ENCODE assay signal across 23 cellular contexts in the genomic region with DNA sequence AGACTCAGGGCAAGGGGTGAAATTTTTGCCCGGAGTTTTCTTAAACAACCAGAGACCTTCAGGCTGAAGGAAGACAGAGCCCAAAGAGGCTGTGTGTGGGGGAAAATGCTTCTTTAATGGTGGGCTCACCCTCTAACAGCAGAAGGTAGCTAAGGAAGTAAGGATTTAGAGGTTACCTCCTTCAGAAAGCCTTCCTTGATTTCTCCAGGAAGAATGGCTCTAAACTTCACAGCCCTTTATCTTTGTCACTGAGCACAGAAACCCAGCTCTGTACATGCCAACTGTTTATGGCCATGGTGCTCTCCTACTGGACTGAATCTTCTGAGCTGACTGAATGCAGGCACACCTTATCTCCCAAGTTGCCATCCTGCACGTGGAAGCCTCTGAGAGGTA.
DNase-seq lines count a peak whose midpoint lies in the region; ATAC-seq and TF ChIP-seq lines count a peak whose summit lies in the region.
"Had no signal": no experiment of that assay in that cellular context is flagged by ENCODE, and none has a peak within 500 bp of the region (broad histone marks: within the 10 kb centered on the region; RNA-seq: fewer than 3 reads in every experiment).

No MANE protein-coding gene starts in this region.

- H4K20me1 ChIP-seq in IMR-90 (ENCODE audit: insufficient read depth, low read length) (peaks cover 5% of the 10 kb centered on the region; the same call in 1 of the 2 replicates), hepatocyte (ENCODE audit: insufficient read depth, poor library complexity, severe bottlenecking) (no peaks in the 10 kb centered on the region), smooth muscle cell (ENCODE audit: low read depth) (no peaks in the 10 kb centered on the region)

- POLR2A ChIA-PET in IMR-90 (lab: Charles Lee; ENCODE audit: unreplicated experiment), result no interaction called here

- H3K4me3 ChIP-seq in IMR-90 (ENCODE audit: insufficient read depth, low read depth, low read length), result no peak overlapping the region
- no peak overlapping the region for H3K4me3 ChIP-seq in brain microvascular endothelial cell (ENCODE audit: low read depth, low read length)
- H3K4me3 ChIP-seq in hepatocyte, result no peak overlapping the region
- no peak overlapping the region for H3K4me3 ChIP-seq in smooth muscle cell
- H3K4me3 ChIP-seq: body of pancreas, GM12878, lung, SJCRH30, thyroid gland had no signal

- peak overlapping the region; percentile 69 for H3K18ac ChIP-seq in IMR-90 (ENCODE audit: low read depth, low read length)

- H4K91ac ChIP-seq in IMR-90 (ENCODE audit: insufficient read depth, low read depth, low read length), result no peak overlapping the region

- no peak for TF ChIP-seq RAD21 in IMR-90 (IDR thresholded peaks at IDR 0.05; ENCODE audit: low read length)

- no peaks in the 10 kb centered on the region for H3K36me3 ChIP-seq in IMR-90 (ENCODE audit: control insufficient read depth, insufficient read depth, low read length)
- no peaks in the 10 kb centered on the region for H3K36me3 ChIP-seq in brain microvascular endothelial cell (replicated peaks)
- H3K36me3 ChIP-seq in hepatocyte (replicated peaks; ENCODE audit: insufficient read depth, low read depth), result no peaks in the 10 kb centered on the region
- no peaks in the 10 kb centered on the region for H3K36me3 ChIP-seq in smooth muscle cell (ENCODE audit: low read depth)
- H3K36me3 ChIP-seq: SJCRH30, thyroid gland, WERI-Rb-1 had no signal

- peak overlapping the region; percentile 55; the same call in 1 of the 3 replicates for H2BK15ac ChIP-seq in IMR-90 (ENCODE audit: low read depth, low read length)

- intact Hi-C loops in IMR-90 (cut with micrococcal nuclease), result loop anchor here (10.0 kb wide), 1 partner anchor 450 kb away; no protein-coding TSS in a partner anchor

- CTCF ChIA-PET in IMR-90 (lab: Yijun Ruan, JAX), result interaction anchor here (0.5 kb wide), 1 partner anchor 877 kb away, joined by 4 read pairs; no protein-coding TSS in a partner anchor

- no peak overlapping the region for H2AK9ac ChIP-seq in IMR-90 (replicated peaks; ENCODE audit: low read depth, low read length, poor library complexity)

- H3K4me2 ChIP-seq in IMR-90 (ENCODE audit: low read depth, low read length), result peak overlapping the region; percentile 49; the same call in 1 of the 2 replicates
- no peak overlapping the region for H3K4me2 ChIP-seq in hepatocyte
- peak overlapping the region; percentile 56 for H3K4me2 ChIP-seq in smooth muscle cell

- peaks cover 12% of the 10 kb centered on the region for H3F3A ChIP-seq in smooth muscle cell (ENCODE audit: low read depth)

- peak overlapping the region; percentile 58 for H2BK120ac ChIP-seq in IMR-90 (ENCODE audit: low read depth, low read length)

- 0 out of 4 replicates have a peak, but pooled peaks cover 0 to 3% of the 10 kb centered on the region in 2 experiments for H3K79me1 ChIP-seq in IMR-90 (ENCODE audit: low read depth in 1 of 2, low read length in 2 of 2)

- peak overlapping the region; percentile 51 for H3K4ac ChIP-seq in IMR-90 (ENCODE audit: low read depth, low read length)

- DNase-seq in IMR-90, result no peak
- DNase-seq in brain microvascular endothelial cell, result no peak
- no peak for DNase-seq in hepatocyte (ENCODE audit: low spot score)
- no peak for DNase-seq in smooth muscle cell (lab: John Stamatoyannopoulos, UW; ENCODE audit: unreplicated experiment)
- no peak for DNase-seq in NCI-H2029 (lab: John Stamatoyannopoulos, UW)
- DNase-seq in germinal center (ENCODE audit: low spot score), result no peak
- no peak for DNase-seq in RPMI8226
- DNase-seq: activated CD4-positive, alpha-beta T cell treated with anti-CD3 and anti-CD28 coated beads, Interleukin-2, amount 50 U/mL, for 48 hours; activated naive CD4-positive, alpha-beta T cell treated with anti-CD3 and anti-CD28 coated beads, Interleukin-2, amount 10 ng/mL, durations not matched to agents 7 days and 5 days; activated T-cell treated with anti-CD3 and anti-CD28 coated beads, Interleukin-2, amount 50 U/mL, for 1 hour; body of pancreas; CD4-positive, alpha-beta memory T cell; GF-D8; naive B cell; NCI-H2171; NCI-H748 treated with DMSO at 0.1 percent for 48 hours; T-helper 2 cell; thyroid gland had no signal

- peaks cover 9% of the 10 kb centered on the region for H3K9me1 ChIP-seq in IMR-90 (ENCODE audit: insufficient read depth, low read length)

- no peaks in the 10 kb centered on the region for H3K9me2 ChIP-seq in hepatocyte (replicated peaks; ENCODE audit: insufficient read depth)

- in situ Hi-C loops in IMR-90 (cut with MboI; ENCODE audit: low sequenced_read_pairs) (no loop called here), brain microvascular endothelial cell (cut with HindIII; ENCODE audit: low pct_ligation_motif_present, low sequenced_read_pairs) (no loop called here)

- H4K5ac ChIP-seq in IMR-90 (ENCODE audit: low read depth, low read length), result peak overlapping the region; percentile 44

- no peak for TF ChIP-seq POLR2A in IMR-90 (IDR thresholded peaks at IDR 0.05; ENCODE audit: low read depth, low read length)

- no peak overlapping the region for H3K56ac ChIP-seq in IMR-90 (ENCODE audit: extremely low read depth, insufficient read depth, low read length)

- H2BK20ac ChIP-seq in IMR-90 (ENCODE audit: low read depth, low read length), result peak overlapping the region; percentile 70

- BruUV-seq in IMR-90 (replicated peaks; lab: Mats Ljungman, UMichigan), result no TSS peak

- H3K27me3 ChIP-seq in IMR-90 (ENCODE audit: control insufficient read depth, insufficient read depth, low read length), result no peaks in the 10 kb centered on the region
- no peaks in the 10 kb centered on the region for H3K27me3 ChIP-seq in brain microvascular endothelial cell (replicated peaks)
- H3K27me3 ChIP-seq in hepatocyte, result no peaks in the 10 kb centered on the region
- no peaks in the 10 kb centered on the region for H3K27me3 ChIP-seq in smooth muscle cell (ENCODE audit: low read depth)
- H3K27me3 ChIP-seq: body of pancreas, SJCRH30, thyroid gland had no signal

- no peaks in the 10 kb centered on the region for H3K79me2 ChIP-seq in hepatocyte
- no peaks in the 10 kb centered on the region for H3K79me2 ChIP-seq in smooth muscle cell (ENCODE audit: low read depth)

- 57% methylated on average over 1 of the region's 2 CpGs; no CpG with 5 or more reads in 1 of the 2 experiments for WGBS in IMR-90 (ENCODE audit: extremely low coverage in 2 of 2, insufficient read length in 1 of 2), 2 experiments
- 33% methylated on average over 2 of the region's 2 CpGs for WGBS in hepatocyte (ENCODE audit: low lambda C conversion rate, missing lambda C conversion rate)
- 20% methylated on average over 2 of the region's 2 CpGs for WGBS in smooth muscle cell (ENCODE audit: low lambda C conversion rate)

- H3K4me1 ChIP-seq in IMR-90 (ENCODE audit: control insufficient read depth, insufficient read depth, low read length) (peaks cover 22% of the 10 kb centered on the region), hepatocyte (ENCODE audit: insufficient read depth) (peaks cover 8% of the 10 kb centered on the region), smooth muscle cell (ENCODE audit: low read depth) (peaks cover 20% of the 10 kb centered on the region)
- H3K4me1 ChIP-seq: body of pancreas, SJCRH30 had no signal

- H2AK5ac ChIP-seq in IMR-90 (ENCODE audit: low read depth, low read length), result peak overlapping the region; percentile 83

- H3K27ac ChIP-seq in IMR-90 (ENCODE audit: insufficient read depth, low read length) (peak overlapping the region; percentile 50; the same call in 1 of the 2 replicates), brain microvascular endothelial cell (peak overlapping the region; percentile 34), hepatocyte (peak overlapping the region; percentile 43), smooth muscle cell (ENCODE audit: low read depth) (peak overlapping the region; percentile 88)
- H3K27ac ChIP-seq: body of pancreas, SJCRH30, thyroid gland, WERI-Rb-1 had no signal

- H2AFZ ChIP-seq in IMR-90 (replicated peaks; ENCODE audit: low read length, poor library complexity) (no peak overlapping the region), hepatocyte (no peak overlapping the region), smooth muscle cell (ENCODE audit: low read depth) (no peak overlapping the region)

- H3K9ac ChIP-seq in IMR-90 (ENCODE audit: low read depth, low read length) (no peak overlapping the region), smooth muscle cell (ENCODE audit: low read depth) (peak overlapping the region; percentile 42)

- peak overlapping the region; percentile 49 for H3K14ac ChIP-seq in IMR-90 (replicated peaks; ENCODE audit: low read depth, low read length)

- H2BK5ac ChIP-seq in IMR-90 (ENCODE audit: low read depth, low read length, poor library complexity, severe bottlenecking), result peak overlapping the region; percentile 29

- peak; percentile 10; the same call in 1 of the 2 replicates for ATAC-seq in IMR-90 (ENCODE audit: low read depth)
- ATAC-seq in GM18861 (IDR thresholded peaks at IDR 0.05; ENCODE audit: unreplicated experiment), result no peak
- ATAC-seq: GM12878 had no signal

- dilution Hi-C loops in IMR-90 (cut with HindIII; ENCODE audit: low sequenced_read_pairs, unreplicated experiment), result no loop called here

- H3K9me3 ChIP-seq in IMR-90 (ENCODE audit: control insufficient read depth, insufficient read depth, low read length) (no peaks in the 10 kb centered on the region), hepatocyte (ENCODE audit: low read depth) (no peaks in the 10 kb centered on the region), smooth muscle cell (replicated peaks; ENCODE audit: low read depth) (no peaks in the 10 kb centered on the region)
- H3K9me3 ChIP-seq: body of pancreas, SJCRH30, thyroid gland had no signal

- peak overlapping the region; percentile 39; the same call in 1 of the 2 replicates for H3K23ac ChIP-seq in IMR-90 (ENCODE audit: low read depth, low read length)

- TF ChIP-seq CTCF in IMR-90 (conservative IDR thresholded peaks at IDR 0.05; ENCODE audit: low read depth, low read length) (no peak), brain microvascular endothelial cell (IDR thresholded peaks at IDR 0.05; ENCODE audit: low read depth, low read length, missing control alignments) (no peak), hepatocyte (IDR thresholded peaks at IDR 0.05; ENCODE audit: poor library complexity) (no peak), smooth muscle cell (IDR thresholded peaks at IDR 0.05; ENCODE audit: borderline replicate concordance, insufficient read depth, poor library complexity, severe bottlenecking) (no peak)

- H4K8ac ChIP-seq in IMR-90 (ENCODE audit: low read depth in 2 of 2, low read length in 2 of 2), result peak overlapping the region; percentile 14 to 61; a peak in 2 of 4 replicates

TF ChIP-seq in IMR-90, 13 proteins besides CTCF, POLR2A, EP300 and RAD21 (continues in another document):
- TF ChIP-seq NFE2L2 (IDR thresholded peaks at IDR 0.05; ENCODE audit: low read depth, low read length) (no peak), FOS (IDR thresholded peaks at IDR 0.05; ENCODE audit: low read depth, low read length) (no peak), MXI1 (IDR thresholded peaks at IDR 0.05; ENCODE audit: borderline replicate concordance, low read depth, low read length) (no peak)

Comparison
In these comparisons a context has a peak if more than half of its experiments do, and no peak if none do; other contexts are left out.
1. H3K27ac ChIP-seq: peak in every context shown above with its lines; median percentile 88 in smooth muscle cell; 50 in IMR-90; 43 in hepatocyte; 34 in brain microvascular endothelial cell.